ENCODE assay signal across 20 cellular contexts in genomic region chr18:76592981-76593381, GRCh38.
A peak's percentile ranks its signal among the peaks of the same experiment; 100 is the strongest.
DNase-seq lines count a peak whose midpoint lies in the region; ATAC-seq and TF ChIP-seq lines count a peak whose summit lies in the region.
"Had no signal": no experiment of that assay in that cellular context is flagged by ENCODE, and none has a peak within 500 bp of the region (broad histone marks: within the 10 kb centered on the region; RNA-seq: fewer than 3 reads in every experiment).

No MANE protein-coding gene starts in this region.

- H3K4me2 ChIP-seq in IMR-90 (ENCODE audit: low read depth, low read length): peak overlapping the region; percentile 57

- H3K23ac ChIP-seq in IMR-90 (ENCODE audit: low read depth, low read length): no peak overlapping the region

- no peak overlapping the region for H4K91ac ChIP-seq in IMR-90 (ENCODE audit: insufficient read depth, low read depth, low read length)

- no peak overlapping the region for H3K18ac ChIP-seq in IMR-90 (ENCODE audit: low read depth, low read length)

- H3K27me3 ChIP-seq in IMR-90 (ENCODE audit: control insufficient read depth, insufficient read depth, low read length) (peaks cover 2% of the 10 kb centered on the region; the same call in 1 of the 2 replicates), endodermal cell (ENCODE audit: control insufficient read depth, insufficient read depth, low read length, poor library complexity, severe bottlenecking) (no peaks in the 10 kb centered on the region)
- H3K27me3 ChIP-seq: BLaER1 treated with 17β-estradiol and CSF1 and Interleukin-3, amounts not matched to agents 10 nM and 100 nM; thyroid gland had no signal

- peak overlapping the region; percentile 78 for H3K27ac Mint-ChIP-seq in endodermal cell
- peak overlapping the region; percentile 26 to 79 (median 74) for H3K27ac Mint-ChIP-seq in nephron
- H3K27ac Mint-ChIP-seq: activated T-helper 2 cell treated with anti-CD3 and anti-CD28 coated beads, Interferon-gamma antibody, Interleukin-2, Interleukin-4, amounts not matched to agents 10 μg/mL and 5 μg/mL and 100 μg/mL, durations not matched to agents 14 hours and 24 hours and 36 hours; stimulated activated effector memory CD8-positive, alpha-beta T cell treated with anti-CD3 and anti-CD28 coated beads, Interleukin-12 subunit alpha, Interleukin-12 subunit beta, amount 100 ng/mL, for 72 hours had no signal

- H3K9me3 ChIP-seq in IMR-90 (ENCODE audit: control insufficient read depth, insufficient read depth, low read length) (no peaks in the 10 kb centered on the region), endodermal cell (ENCODE audit: control insufficient read depth, low read length) (no peaks in the 10 kb centered on the region)
- H3K9me3 ChIP-seq: BLaER1 treated with 17β-estradiol and CSF1 and Interleukin-3, amounts not matched to agents 10 nM and 100 nM; MG63; thyroid gland had no signal

- no peak overlapping the region for H3K4ac ChIP-seq in IMR-90 (ENCODE audit: low read depth, low read length)

- H3K4me1 Mint-ChIP-seq in endodermal cell: peaks cover 26% of the 10 kb centered on the region
- peaks cover 38% of the 10 kb centered on the region for H3K4me1 Mint-ChIP-seq in nephron
- H3K4me1 Mint-ChIP-seq: stimulated activated effector memory CD8-positive, alpha-beta T cell treated with anti-CD3 and anti-CD28 coated beads, Interleukin-12 subunit alpha, Interleukin-12 subunit beta, amount 100 ng/mL, for 72 hours had no signal

- H3K14ac ChIP-seq in IMR-90 (replicated peaks; ENCODE audit: low read depth, low read length): no peak overlapping the region

- no peak for TF ChIP-seq POLR2A in IMR-90 (IDR thresholded peaks at IDR 0.05; ENCODE audit: low read depth, low read length)

- POLR2A ChIA-PET in IMR-90 (lab: Charles Lee; ENCODE audit: unreplicated experiment): no interaction called here

- no peak overlapping the region for H3K27ac ChIP-seq in IMR-90 (ENCODE audit: insufficient read depth, low read length)
- H3K27ac ChIP-seq in endodermal cell (ENCODE audit: low read depth, low read length): no peak overlapping the region
- H3K27ac ChIP-seq: BLaER1 treated with 17β-estradiol and CSF1 and Interleukin-3, amounts not matched to agents 10 nM and 100 nM; GM23248; thyroid gland; VCaP had no signal

- H3K27me3 Mint-ChIP-seq in endodermal cell (ENCODE audit: insufficient read depth) (no peaks in the 10 kb centered on the region), nephron (ENCODE audit: low read depth) (peaks cover 8% of the 10 kb centered on the region)

- no peaks in the 10 kb centered on the region for H3K36me3 ChIP-seq in IMR-90 (ENCODE audit: control insufficient read depth, insufficient read depth, low read length)
- no peaks in the 10 kb centered on the region for H3K36me3 ChIP-seq in endodermal cell (ENCODE audit: control insufficient read depth, insufficient read depth, low read length)
- H3K36me3 ChIP-seq: BLaER1 treated with 17β-estradiol and CSF1 and Interleukin-3, amounts not matched to agents 10 nM and 100 nM; MG63; thyroid gland had no signal

- in situ Hi-C loops in IMR-90 (cut with MboI; ENCODE audit: low sequenced_read_pairs): no loop called here

- no peak overlapping the region for H3K4me3 Mint-ChIP-seq in endodermal cell
- H3K4me3 Mint-ChIP-seq in nephron: peak overlapping the region in 1 of 3 experiments; percentile 31
- H3K4me3 Mint-ChIP-seq: stimulated activated effector memory CD8-positive, alpha-beta T cell treated with anti-CD3 and anti-CD28 coated beads, Interleukin-12 subunit alpha, Interleukin-12 subunit beta, amount 100 ng/mL, for 72 hours had no signal

- TF ChIP-seq RAD21 in IMR-90 (IDR thresholded peaks at IDR 0.05; ENCODE audit: low read length): no peak

- intact Hi-C loops in IMR-90 (cut with micrococcal nuclease): no loop called here

- H2AK5ac ChIP-seq in IMR-90 (ENCODE audit: low read depth, low read length): no peak overlapping the region

- TF ChIP-seq CTCF in IMR-90 (conservative IDR thresholded peaks at IDR 0.05; ENCODE audit: low read depth, low read length): no peak
- no peak for TF ChIP-seq CTCF in endodermal cell (conservative IDR thresholded peaks at IDR 0.05)
- no peak for TF ChIP-seq CTCF in nephron (IDR thresholded peaks at IDR 0.05; ENCODE audit: unreplicated experiment in 3 of 3)

- dilution Hi-C loops in IMR-90 (cut with HindIII; ENCODE audit: low sequenced_read_pairs, unreplicated experiment): no loop called here

- H3K9me3 Mint-ChIP-seq in endodermal cell: no peaks in the 10 kb centered on the region
- no peaks in the 10 kb centered on the region for H3K9me3 Mint-ChIP-seq in nephron
- H3K9me3 Mint-ChIP-seq: activated T-helper 2 cell treated with anti-CD3 and anti-CD28 coated beads, Interferon-gamma antibody, Interleukin-2, Interleukin-4, amounts not matched to agents 10 μg/mL and 5 μg/mL and 100 μg/mL, durations not matched to agents 14 hours and 24 hours and 36 hours; stimulated activated effector memory CD8-positive, alpha-beta T cell treated with anti-CD3 and anti-CD28 coated beads, Interleukin-12 subunit alpha, Interleukin-12 subunit beta, amount 100 ng/mL, for 72 hours had no signal

- H2BK5ac ChIP-seq in IMR-90 (ENCODE audit: low read depth, low read length, poor library complexity, severe bottlenecking): no peak overlapping the region

- peak overlapping the region; percentile 5; the same call in 1 of the 2 replicates for H2BK120ac ChIP-seq in IMR-90 (ENCODE audit: low read depth, low read length)

- H2BK15ac ChIP-seq in IMR-90 (ENCODE audit: low read depth, low read length): 0 out of 3 replicates have a peak overlapping the region, but pooled peaks have one; percentile 28

- H3K4me1 ChIP-seq in IMR-90 (ENCODE audit: control insufficient read depth, insufficient read depth, low read length) (peaks cover 7% of the 10 kb centered on the region; the same call in 1 of the 2 replicates), endodermal cell (ENCODE audit: control insufficient read depth, insufficient read depth, low read length) (peaks cover 9% of the 10 kb centered on the region)
- H3K4me1 ChIP-seq: thyroid gland had no signal

- DNase-seq in IMR-90 (peak; percentile 37), NCI-H510A (lab: John Stamatoyannopoulos, UW) (peak; percentile 19), endodermal cell (peak; percentile 62), C1 segment of cervical spinal cord (lab: John Stamatoyannopoulos, UW) (no peak), activated gamma-delta T cell treated with Interleukin-2 at 50 U/mL for 16 hours (no peak)
- DNase-seq: amygdala, DND-41, GM23248, kidney, MG63, NCI-H446, small intestine, thyroid gland had no signal

- 33% methylated on average over 7 of the region's 10 CpGs; no CpG with 5 or more reads in 1 of the 2 experiments for WGBS in IMR-90 (ENCODE audit: extremely low coverage in 2 of 2, insufficient read length in 1 of 2), 2 experiments
- 73 to 84% methylated on average over 10 of the region's 10 CpGs for WGBS in endodermal cell (ENCODE audit: insufficient coverage in 1 of 2, insufficient read length in 1 of 2), 2 experiments

- no peaks in the 10 kb centered on the region for H3K36me3 Mint-ChIP-seq in endodermal cell (ENCODE audit: low read depth)
- no peaks in the 10 kb centered on the region for H3K36me3 Mint-ChIP-seq in nephron (ENCODE audit: low read depth)
- H3K36me3 Mint-ChIP-seq: stimulated activated effector memory CD8-positive, alpha-beta T cell treated with anti-CD3 and anti-CD28 coated beads, Interleukin-12 subunit alpha, Interleukin-12 subunit beta, amount 100 ng/mL, for 72 hours had no signal

- H4K5ac ChIP-seq in IMR-90 (ENCODE audit: low read depth, low read length): no peak overlapping the region

- CTCF ChIA-PET in IMR-90 (lab: Yijun Ruan, JAX): no interaction called here

- H3K79me1 ChIP-seq in IMR-90 (ENCODE audit: low read depth in 1 of 2, low read length in 2 of 2): no peaks in the 10 kb centered on the region

- peak overlapping the region; percentile 5; the same call in 1 of the 2 replicates for H2BK20ac ChIP-seq in IMR-90 (ENCODE audit: low read depth, low read length)

- BruUV-seq in IMR-90 (replicated peaks; lab: Mats Ljungman, UMichigan): no TSS peak

- no peaks in the 10 kb centered on the region for H4K20me1 ChIP-seq in IMR-90 (ENCODE audit: insufficient read depth, low read length)
- H4K20me1 ChIP-seq: BLaER1 treated with 17β-estradiol and CSF1 and Interleukin-3, amounts not matched to agents 10 nM and 100 nM had no signal

- H3K9me1 ChIP-seq in IMR-90 (ENCODE audit: insufficient read depth, low read length): no peaks in the 10 kb centered on the region

- H3K9ac ChIP-seq in IMR-90 (ENCODE audit: low read depth, low read length): peak overlapping the region; percentile 6
- H3K9ac ChIP-seq in endodermal cell (ENCODE audit: extremely low read depth, low read length, poor library complexity, severe bottlenecking): no peak overlapping the region
- H3K9ac ChIP-seq: BLaER1 treated with 17β-estradiol and CSF1 and Interleukin-3, amounts not matched to agents 10 nM and 100 nM; GM23248 had no signal

- peak overlapping the region; percentile 81 for H2AFZ ChIP-seq in IMR-90 (replicated peaks; ENCODE audit: low read length, poor library complexity)
- H2AFZ ChIP-seq: GM23248 had no signal

- H2AK9ac ChIP-seq in IMR-90 (replicated peaks; ENCODE audit: low read depth, low read length, poor library complexity): peak overlapping the region; percentile 5

- H3K56ac ChIP-seq in IMR-90 (ENCODE audit: extremely low read depth, insufficient read depth, low read length): no peak overlapping the region

- peak; percentile 61 for ATAC-seq in IMR-90 (ENCODE audit: low read depth)
- ATAC-seq in HG02678 (IDR thresholded peaks at IDR 0.05; ENCODE audit: unreplicated experiment): no peak
- no peak for ATAC-seq in GM21367 (IDR thresholded peaks at IDR 0.05; ENCODE audit: unreplicated experiment)
- ATAC-seq: stimulated activated effector memory CD8-positive, alpha-beta T cell treated with anti-CD3 and anti-CD28 coated beads, Interleukin-12 subunit alpha, Interleukin-12 subunit beta, amount 100 ng/mL, for 72 hours had no signal

- H3K4me3 ChIP-seq in IMR-90 (ENCODE audit: insufficient read depth, low read depth, low read length) (no peak overlapping the region; the same call in 1 of the 2 replicates), endodermal cell (ENCODE audit: low read length) (no peak overlapping the region)
- H3K4me3 ChIP-seq: BLaER1 treated with 17β-estradiol and CSF1 and Interleukin-3, amounts not matched to agents 10 nM and 100 nM; GM23248; MG63; thyroid gland had no signal

- peak overlapping the region in 1 of 2 experiments; percentile 9; a peak in 1 of 4 replicates for H4K8ac ChIP-seq in IMR-90 (ENCODE audit: low read depth in 2 of 2, low read length in 2 of 2)

TF ChIP-seq in IMR-90, 13 proteins besides CTCF, POLR2A, EP300 and RAD21 (continues in another document):
- TF ChIP-seq, protein P1, sequence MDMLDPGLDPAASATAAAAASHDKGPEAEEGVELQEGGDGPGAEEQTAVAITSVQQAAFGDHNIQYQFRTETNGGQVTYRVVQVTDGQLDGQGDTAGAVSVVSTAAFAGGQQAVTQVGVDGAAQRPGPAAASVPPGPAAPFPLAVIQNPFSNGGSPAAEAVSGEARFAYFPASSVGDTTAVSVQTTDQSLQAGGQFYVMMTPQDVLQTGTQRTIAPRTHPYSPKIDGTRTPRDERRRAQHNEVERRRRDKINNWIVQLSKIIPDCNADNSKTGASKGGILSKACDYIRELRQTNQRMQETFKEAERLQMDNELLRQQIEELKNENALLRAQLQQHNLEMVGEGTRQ (IDR thresholded peaks at IDR 0.05; ENCODE audit: low read depth, low read length): no peak
- no peak for TF ChIP-seq MAZ (IDR thresholded peaks at IDR 0.05; ENCODE audit: borderline replicate concordance, low read depth, low read length)

Comparison
In these comparisons a context has a peak if more than half of its experiments do, and no peak if none do; other contexts are left out.
1. DNase-seq: peak in IMR-90 (single experiment), NCI-H510A (single experiment) and endodermal cell (single experiment); none in C1 segment of cervical spinal cord (0 of 14) and activated gamma-delta T cell treated with Interleukin-2 at 50 U/mL for 16 hours (single experiment).